Comparison of ENCODE assay signal across 1 cellular context in the genomic region with DNA sequence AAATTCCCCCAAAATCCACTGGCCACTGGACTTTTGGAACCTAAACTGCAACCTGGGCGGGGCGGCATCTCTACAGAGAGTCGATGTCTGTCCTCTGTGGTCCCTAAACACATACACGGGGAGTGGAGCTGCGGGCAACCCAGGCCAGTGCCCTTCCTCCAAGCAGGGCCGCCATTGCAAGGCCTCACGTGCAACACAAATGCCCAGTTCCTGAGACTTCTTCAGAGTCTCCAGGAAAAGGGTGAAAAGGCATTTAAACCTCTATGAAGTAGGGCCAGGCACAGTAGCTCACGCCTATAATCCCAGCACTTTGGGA.
TF ChIP-seq lines count a peak whose summit lies in the region.

No MANE protein-coding gene starts in this region.

TF ChIP-seq in H1, 55 proteins besides CTCF, POLR2A, EP300 and RAD21:
- TF ChIP-seq, protein P1, sequence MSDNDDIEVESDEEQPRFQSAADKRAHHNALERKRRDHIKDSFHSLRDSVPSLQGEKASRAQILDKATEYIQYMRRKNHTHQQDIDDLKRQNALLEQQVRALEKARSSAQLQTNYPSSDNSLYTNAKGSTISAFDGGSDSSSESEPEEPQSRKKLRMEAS (IDR thresholded peaks at IDR 0.05), result no peak
- TF ChIP-seq TAF7 (optimal IDR thresholded peaks at IDR 0.05; ENCODE audit: borderline replicate concordance, low read depth, low read length) (no peak), TAF1 (IDR thresholded peaks at IDR 0.05; ENCODE audit: low read depth, low read length) (no peak; the same call in 1 of the 2 replicates), NANOG (IDR thresholded peaks at IDR 0.05; ENCODE audit: insufficient read depth, low read depth, low read length, poor library complexity, severe bottlenecking) (no peak), KDM1A (IDR thresholded peaks at IDR 0.05; ENCODE audit: borderline replicate concordance, low read length) (no peak), CHD1 (IDR thresholded peaks at IDR 0.05; ENCODE audit: low read depth, low read length) (no peak), SRF (IDR thresholded peaks at IDR 0.05; ENCODE audit: low read depth, low read length) (no peak)
